In genomic region chr16:77562497-77562896, GRCh38 we compare ENCODE assay signal across 2 cellular contexts.
TF ChIP-seq lines count a peak whose summit lies in the region.

No MANE protein-coding gene starts in this region.

TF ChIP-seq in A549, 52 proteins besides CTCF, POLR2A, EP300 and RAD21 (continued from another document):
- TF ChIP-seq, protein P1, sequence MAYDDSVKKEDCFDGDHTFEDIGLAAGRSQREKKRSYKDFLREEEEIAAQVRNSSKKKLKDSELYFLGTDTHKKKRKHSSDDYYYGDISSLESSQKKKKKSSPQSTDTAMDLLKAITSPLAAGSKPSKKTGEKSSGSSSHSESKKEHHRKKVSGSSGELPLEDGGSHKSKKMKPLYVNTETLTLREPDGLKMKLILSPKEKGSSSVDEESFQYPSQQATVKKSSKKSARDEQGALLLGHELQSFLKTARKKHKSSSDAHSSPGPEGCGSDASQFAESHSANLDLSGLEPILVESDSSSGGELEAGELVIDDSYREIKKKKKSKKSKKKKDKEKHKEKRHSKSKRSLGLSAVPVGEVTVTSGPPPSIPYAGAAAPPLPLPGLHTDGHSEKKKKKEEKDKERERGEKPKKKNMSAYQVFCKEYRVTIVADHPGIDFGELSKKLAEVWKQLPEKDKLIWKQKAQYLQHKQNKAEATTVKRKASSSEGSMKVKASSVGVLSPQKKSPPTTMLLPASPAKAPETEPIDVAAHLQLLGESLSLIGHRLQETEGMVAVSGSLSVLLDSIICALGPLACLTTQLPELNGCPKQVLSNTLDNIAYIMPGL (CRISPR knock-in tag; IDR thresholded peaks at IDR 0.05; ENCODE audit: borderline replicate concordance), result no peak
- TF ChIP-seq HEYL (CRISPR knock-in tag; IDR thresholded peaks at IDR 0.05) (no peak), MAFK (IDR thresholded peaks at IDR 0.05; ENCODE audit: partially characterized antibody) (peak; percentile 94)

TF ChIP-seq in H1, 55 proteins besides CTCF, POLR2A, EP300 and RAD21 (continued from another document):
- peak; percentile 71; the same call in 1 of the 2 replicates for TF ChIP-seq MAFK (IDR thresholded peaks at IDR 0.05; ENCODE audit: low read depth, low read length)
